In the genomic region with DNA sequence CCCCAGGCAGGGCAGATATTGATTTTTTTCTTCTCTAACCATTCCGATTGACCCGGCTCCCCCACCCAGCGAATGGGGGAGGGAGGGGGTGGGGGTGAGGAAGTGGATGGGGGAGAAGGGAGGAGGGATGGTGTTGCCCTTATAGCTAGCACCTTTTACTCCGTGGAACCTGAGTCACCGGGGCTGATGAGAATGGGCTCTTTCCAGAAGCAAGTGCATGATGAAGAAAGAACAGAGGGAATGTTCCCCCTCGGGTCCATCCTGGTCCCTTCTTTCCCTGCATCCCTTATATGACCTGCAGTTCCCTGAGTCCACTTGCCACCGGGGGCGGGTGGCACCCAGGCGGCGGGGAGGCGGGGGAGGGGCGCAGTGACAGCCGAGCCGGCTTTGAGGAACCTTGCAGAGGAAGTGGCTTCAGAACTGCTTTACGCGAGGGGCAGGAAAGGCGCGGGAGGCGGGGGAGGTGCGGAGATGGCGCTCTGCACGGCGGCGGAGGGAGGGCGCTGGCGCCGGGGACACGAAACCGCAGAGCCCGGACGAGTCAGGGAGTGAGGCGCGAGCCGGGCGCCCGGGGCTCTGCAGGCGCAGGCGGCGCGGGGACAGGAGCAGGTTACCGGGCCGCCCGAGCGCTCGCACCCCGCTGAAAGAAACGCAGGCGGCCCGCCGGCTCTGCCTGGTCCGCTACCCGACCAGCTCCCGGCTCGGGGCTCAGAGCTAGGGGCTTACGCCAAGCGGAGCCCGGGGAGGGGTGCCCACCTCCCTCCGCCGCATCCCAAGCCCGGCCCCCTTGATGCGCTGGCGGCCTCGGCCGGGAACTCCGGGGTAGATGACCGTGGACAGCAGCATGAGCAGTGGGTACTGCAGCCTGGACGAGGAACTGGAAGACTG, we compare ENCODE assay signal across 1 cellular context.
TF ChIP-seq lines count a peak whose summit lies in the region.

No MANE protein-coding gene starts in this region.

TF ChIP-seq in WTC11, 78 proteins besides CTCF, POLR2A, EP300 and RAD21 (continued from another document):
- TF ChIP-seq ZNF512 (CRISPR knock-in tag; IDR thresholded peaks at IDR 0.05; ENCODE audit: borderline replicate concordance) (no peak), FOXK1 (CRISPR knock-in tag; IDR thresholded peaks at IDR 0.05) (no peak), ZNF396 (CRISPR knock-in tag; IDR thresholded peaks at IDR 0.05; ENCODE audit: borderline replicate concordance) (no peak), CREM (CRISPR knock-in tag; IDR thresholded peaks at IDR 0.05) (no peak)
